ENCODE assay signal across 9 cellular contexts in genomic region chr6:158819977-158820632, GRCh38. TPM values are rescaled to one million over a fixed set of nuclear protein-coding genes. Genes with fewer than 3 reads are reported as not detected.
DNase-seq lines count a peak whose midpoint lies in the region; ATAC-seq, FAIRE-seq and TF ChIP-seq lines count a peak whose summit lies in the region.
"Had no signal": no experiment of that assay in that cellular context is flagged by ENCODE, and none has a peak within 500 bp of the region (broad histone marks: within the 10 kb centered on the region; RNA-seq: fewer than 3 reads in every experiment).

No MANE protein-coding gene starts in this region.

- no peak overlapping the region for H3K4me2 ChIP-seq in keratinocyte (ENCODE audit: control insufficient read depth, extremely low read depth, insufficient read depth, low read depth, low read length)

- H2AFZ ChIP-seq in keratinocyte (ENCODE audit: control insufficient read depth, low read length), result no peak overlapping the region

- H3K36me3 Mint-ChIP-seq in activated naive CD4-positive, alpha-beta T cell treated with anti-CD3 and anti-CD28 coated beads, Interleukin-2, amount 10 ng/mL, durations not matched to agents 7 days and 5 days, result peaks cover 27% of the 10 kb centered on the region
- peaks cover 31% of the 10 kb centered on the region for H3K36me3 Mint-ChIP-seq in activated T-helper 2 cell treated with anti-CD3 and anti-CD28 coated beads, Interferon-gamma antibody, Interleukin-2, Interleukin-4, amounts not matched to agents 10 μg/mL and 5 μg/mL and 100 μg/mL, durations not matched to agents 14 hours and 24 hours and 36 hours (ENCODE audit: low read depth)

- H3K27ac Mint-ChIP-seq in activated naive CD4-positive, alpha-beta T cell treated with anti-CD3 and anti-CD28 coated beads, Interleukin-2, amount 10 ng/mL, durations not matched to agents 7 days and 5 days, result peak overlapping the region; percentile 84
- peak overlapping the region; percentile 54 for H3K27ac Mint-ChIP-seq in activated T-helper 2 cell treated with anti-CD3 and anti-CD28 coated beads, Interferon-gamma antibody, Interleukin-2, Interleukin-4, amounts not matched to agents 10 μg/mL and 5 μg/mL and 100 μg/mL, durations not matched to agents 14 hours and 24 hours and 36 hours

- no peak for DNase-seq in activated naive CD4-positive, alpha-beta T cell treated with anti-CD3 and anti-CD28 coated beads, Interleukin-2, amount 10 ng/mL, durations not matched to agents 7 days and 5 days
- DNase-seq in activated naive CD4-positive, alpha-beta T cell treated with anti-CD3 and anti-CD28 coated beads, Interleukin-2, amount 50 U/mL, for 16 hours, result no peak
- no peak for DNase-seq in activated T-helper 2 cell treated with anti-CD3 and anti-CD28 coated beads, Interferon-gamma antibody, Interleukin-2, Interleukin-4, amounts not matched to agents 10 μg/mL and 5 μg/mL and 100 μg/mL, durations not matched to agents 14 hours and 24 hours and 36 hours (ENCODE audit: low spot score)
- DNase-seq in keratinocyte (ENCODE audit: low read depth, low spot score), result no peak
- DNase-seq in transverse colon, result no peak
- no peak for DNase-seq in UCSD-AML1 (lab: John Stamatoyannopoulos, UW; ENCODE audit: unreplicated experiment)
- no peak for DNase-seq in stimulated activated CD4-positive, alpha-beta T cell treated with anti-CD3 and anti-CD28 coated beads, Interleukin-4, amount 100 ng/mL, for 4 hours
- DNase-seq in psoas muscle, result no peak

- TF ChIP-seq POLR2A in transverse colon (IDR thresholded peaks at IDR 0.05), result no peak

- H3K79me2 ChIP-seq in keratinocyte (ENCODE audit: control insufficient read depth, insufficient read depth, low read length), result peaks cover 29% of the 10 kb centered on the region

- no peaks in the 10 kb centered on the region for H3K9me1 ChIP-seq in keratinocyte (ENCODE audit: control insufficient read depth, extremely low read depth, insufficient read depth, low read length)

- WGBS in transverse colon (ENCODE audit: low coverage in 1 of 2), 2 donors, result 89 to 93% methylated on average over 5 to 6 of the region's 6 CpGs
- WGBS in psoas muscle, 3 donors, result 89 to 93% (median 92%) methylated on average over 6 of the region's 6 CpGs

- H3K4me3 ChIP-seq in keratinocyte (ENCODE audit: control insufficient read depth in 2 of 3, extremely low read depth in 1 of 3, insufficient read depth in 2 of 3, low read depth in 1 of 3, low read length in 3 of 3), result no peak overlapping the region
- peak overlapping the region in 1 of 4 donors; percentile 92 for H3K4me3 ChIP-seq in transverse colon
- H3K4me3 ChIP-seq in psoas muscle, result no peak overlapping the region

- H3K27me3 ChIP-seq in keratinocyte (ENCODE audit: control insufficient read depth, extremely low read depth, insufficient read depth, low read length) (no peaks in the 10 kb centered on the region), transverse colon (no peaks in the 10 kb centered on the region), psoas muscle (ENCODE audit: insufficient read depth in 3 of 3, low read length in 2 of 3) (no peaks in the 10 kb centered on the region)

- no peak for FAIRE-seq in keratinocyte (lab: Jason Lieb, UNC)
- FAIRE-seq: TTC549 had no signal

- H3K9ac ChIP-seq in keratinocyte (ENCODE audit: control insufficient read depth, extremely low read depth, insufficient read depth, low read length), result no peak overlapping the region

- peaks cover 5 to 21% of the 10 kb centered on the region in 2 experiments for H3K36me3 ChIP-seq in keratinocyte (ENCODE audit: control insufficient read depth in 2 of 2, extremely low read depth in 1 of 2, insufficient read depth in 2 of 2, low read length in 2 of 2)
- H3K36me3 ChIP-seq in transverse colon, result no peaks in the 10 kb centered on the region
- H3K36me3 ChIP-seq in psoas muscle (ENCODE audit: insufficient read depth in 1 of 2, low read depth in 1 of 2), result no peaks in the 10 kb centered on the region

- TF ChIP-seq CTCF in keratinocyte (optimal IDR thresholded peaks at IDR 0.05 in 1 of 3, IDR thresholded peaks at IDR 0.05 in 1 of 3, conservative IDR thresholded peaks at IDR 0.05 in 1 of 3; ENCODE audit: extremely low read depth in 1 of 3, insufficient read depth in 2 of 3, low read length in 3 of 3) (no peak), transverse colon (IDR thresholded peaks at IDR 0.05) (no peak), psoas muscle (IDR thresholded peaks at IDR 0.05) (no peak)

- H3K9me3 Mint-ChIP-seq in activated naive CD4-positive, alpha-beta T cell treated with anti-CD3 and anti-CD28 coated beads, Interleukin-2, amount 10 ng/mL, durations not matched to agents 7 days and 5 days, result no peaks in the 10 kb centered on the region
- no peaks in the 10 kb centered on the region for H3K9me3 Mint-ChIP-seq in activated T-helper 2 cell treated with anti-CD3 and anti-CD28 coated beads, Interferon-gamma antibody, Interleukin-2, Interleukin-4, amounts not matched to agents 10 μg/mL and 5 μg/mL and 100 μg/mL, durations not matched to agents 14 hours and 24 hours and 36 hours

- intact Hi-C loops in activated T-helper 2 cell treated with anti-CD3 and anti-CD28 coated beads, Interferon-gamma antibody, Interleukin-2, Interleukin-4, amounts not matched to agents 10 μg/mL and 5 μg/mL and 100 μg/mL, durations not matched to agents 14 hours and 24 hours and 36 hours (cut with micrococcal nuclease), result loop anchor here (1.0 to 10.0 kb wide), 6 partner anchors 49 to 1195 kb away; partner anchors contain the start of gene TAGAP
- intact Hi-C loops in transverse colon (cut with DNase I; ENCODE audit: low total_unique reads) (loop anchor here (5.0 kb wide), 1 partner anchor 52 kb away; no protein-coding TSS in a partner anchor), psoas muscle (cut with DNase I) (loop anchor here in 1 of 2 donors (5.0 kb wide), 1 partner anchor 47 kb away; no protein-coding TSS in a partner anchor)

- CTCF ChIA-PET in activated naive CD4-positive, alpha-beta T cell treated with anti-CD3 and anti-CD28 coated beads, Interleukin-2, amount 10 ng/mL, durations not matched to agents 7 days and 5 days (lab: Charles Lee), result no interaction called here

- TF ChIP-seq EP300 in transverse colon (IDR thresholded peaks at IDR 0.05; ENCODE audit: low read depth), result no peak

- ATAC-seq in psoas muscle, result no peak

- peak overlapping the region; percentile 69 for H3K4me3 Mint-ChIP-seq in activated naive CD4-positive, alpha-beta T cell treated with anti-CD3 and anti-CD28 coated beads, Interleukin-2, amount 10 ng/mL, durations not matched to agents 7 days and 5 days
- peak overlapping the region; percentile 71 for H3K4me3 Mint-ChIP-seq in activated T-helper 2 cell treated with anti-CD3 and anti-CD28 coated beads, Interferon-gamma antibody, Interleukin-2, Interleukin-4, amounts not matched to agents 10 μg/mL and 5 μg/mL and 100 μg/mL, durations not matched to agents 14 hours and 24 hours and 36 hours (ENCODE audit: low read depth)

- in situ Hi-C loops in transverse colon (cut with MboI; ENCODE audit: low pct_ligation_motif_present in 1 of 4, low pct_unique_long_range_greater_than_20kb in 1 of 4, low sequenced_read_pairs in 3 of 4), result loop anchor here in 1 of 4 donors (10.0 kb wide), 1 partner anchor 45 kb away; no protein-coding TSS in a partner anchor

- H3K27me3 Mint-ChIP-seq in activated naive CD4-positive, alpha-beta T cell treated with anti-CD3 and anti-CD28 coated beads, Interleukin-2, amount 10 ng/mL, durations not matched to agents 7 days and 5 days, result peaks cover 4% of the 10 kb centered on the region
- no peaks in the 10 kb centered on the region for H3K27me3 Mint-ChIP-seq in activated T-helper 2 cell treated with anti-CD3 and anti-CD28 coated beads, Interferon-gamma antibody, Interleukin-2, Interleukin-4, amounts not matched to agents 10 μg/mL and 5 μg/mL and 100 μg/mL, durations not matched to agents 14 hours and 24 hours and 36 hours (ENCODE audit: low read depth)

- H3K27ac ChIP-seq in keratinocyte (ENCODE audit: control insufficient read depth, insufficient read depth, low read length) (peak overlapping the region; percentile 98), transverse colon (peak overlapping the region; percentile 96 to 100 (median 99)), psoas muscle (no peak overlapping the region)

- no peaks in the 10 kb centered on the region for H3K9me3 ChIP-seq in keratinocyte (ENCODE audit: control insufficient read depth, low read depth, low read length)
- no peaks in the 10 kb centered on the region for H3K9me3 ChIP-seq in transverse colon
- no peaks in the 10 kb centered on the region for H3K9me3 ChIP-seq in psoas muscle

- H4K20me1 ChIP-seq in keratinocyte (ENCODE audit: control insufficient read depth, extremely low read depth, insufficient read depth, low read length), result peaks cover 24% of the 10 kb centered on the region

- dilution Hi-C loops in keratinocyte (cut with MboI; ENCODE audit: extremely low pct_ligation_motif_present, low sequenced_read_pairs), result no loop called here

- H3K4me1 ChIP-seq in keratinocyte (ENCODE audit: control insufficient read depth, extremely low read depth, insufficient read depth, low read length) (peaks cover 18% of the 10 kb centered on the region), transverse colon (peaks cover 5 to 30% (median 17%) of the 10 kb centered on the region in 4 donors), psoas muscle (peaks cover 21% of the 10 kb centered on the region)

- peaks cover 31% of the 10 kb centered on the region for H3K4me1 Mint-ChIP-seq in activated naive CD4-positive, alpha-beta T cell treated with anti-CD3 and anti-CD28 coated beads, Interleukin-2, amount 10 ng/mL, durations not matched to agents 7 days and 5 days
- peaks cover 34% of the 10 kb centered on the region for H3K4me1 Mint-ChIP-seq in activated T-helper 2 cell treated with anti-CD3 and anti-CD28 coated beads, Interferon-gamma antibody, Interleukin-2, Interleukin-4, amounts not matched to agents 10 μg/mL and 5 μg/mL and 100 μg/mL, durations not matched to agents 14 hours and 24 hours and 36 hours (ENCODE audit: low read depth)

RNA-seq across cellular contexts. Expression of gene EZR, which starts 0.9 kb away (rescaled TPM):
- total RNA-seq in activated T-helper 2 cell treated with anti-CD3 and anti-CD28 coated beads, Interferon-gamma antibody, Interleukin-2, Interleukin-4, amounts not matched to agents 10 μg/mL and 5 μg/mL and 100 μg/mL, durations not matched to agents 14 hours and 24 hours and 36 hours, result 204 and 206 TPM in 2 replicates
- polyA plus RNA-seq in keratinocyte (261 to 315 TPM (median 277 TPM) in 3 replicates), psoas muscle (10 to 100 TPM; 19.1 to 32.5 (median 30.9) TPM)
- 132 TPM for polyA plus RNA-seq in keratinocyte (2011; ENCODE audit: low read depth)
- polyA plus RNA-seq in keratinocyte (2011; cell fraction: cytosol; rRNA removed), result 255 and 263 TPM in 2 replicates
- 396 and 431 TPM in 2 replicates for polyA plus RNA-seq in keratinocyte (2011; cell fraction: nucleus; rRNA removed)
- 252 and 297 TPM in 2 replicates for polyA plus RNA-seq in keratinocyte (2012; ENCODE audit: low replicate concordance)
- 201 to 226 TPM (median 219 TPM) in 3 replicates for polyA minus RNA-seq in keratinocyte
- polyA minus RNA-seq in keratinocyte (2011; cell fraction: cytosol; rRNA and poly(A)+ RNA removed), result 188 TPM
- 136 and 235 TPM in 2 replicates for polyA minus RNA-seq in keratinocyte (2011; cell fraction: nucleus; rRNA and poly(A)+ RNA removed)
- total RNA-seq in transverse colon (100 to 1,000 TPM; 149 to 430 (median 319) TPM), psoas muscle (10 to 100 TPM; 25.9 to 61.7 (median 33.3) TPM)
